In genomic region chr12:121576851-121577391, GRCh38 we compare ENCODE assay signal across 8 cellular contexts. TPM values are rescaled to one million over a fixed set of nuclear protein-coding genes. Genes with fewer than 3 reads are reported as not detected.
DNase-seq lines count a peak whose midpoint lies in the region; ATAC-seq and TF ChIP-seq lines count a peak whose summit lies in the region.

No MANE protein-coding gene starts in this region.

- peaks cover 30 to 52% (median 40%) of the 10 kb centered on the region in 4 donors for H3K4me1 ChIP-seq in stomach

- TF ChIP-seq CTCF in WERI-Rb-1 (IDR thresholded peaks at IDR 0.05; ENCODE audit: low read depth, low read length) (no peak), glutamatergic neuron (IDR thresholded peaks at IDR 0.05; ENCODE audit: partially characterized antibody, unreplicated experiment) (no peak), stomach (IDR thresholded peaks at IDR 0.05) (no peak)

- TF ChIP-seq EP300 in stomach (IDR thresholded peaks at IDR 0.05) = no peak

- no peak for DNase-seq in activated CD4-positive, alpha-beta T cell treated with anti-CD3 and anti-CD28 coated beads, Interleukin-2, amount 10 ng/mL, durations not matched to agents 7 days and 5 days
- no peak for DNase-seq in activated CD4-positive, alpha-beta T cell treated with anti-CD3 and anti-CD28 coated beads, Interleukin-2, amount 50 U/mL, for 4 hours
- DNase-seq in WERI-Rb-1 = peak; percentile 25
- no peak for DNase-seq in glutamatergic neuron
- no peak for DNase-seq in stomach
- no peak for DNase-seq in stimulated activated CD4-positive, alpha-beta T cell treated with anti-CD3 and anti-CD28 coated beads, Interleukin-4, amount 100 ng/mL, for 4 hours
- no peak for DNase-seq in NCI-H2196 (lab: John Stamatoyannopoulos, UW; ENCODE audit: unreplicated experiment)

- ATAC-seq in GM18867 (IDR thresholded peaks at IDR 0.05; ENCODE audit: unreplicated experiment) = no peak

- no peaks in the 10 kb centered on the region for H3K27me3 Mint-ChIP-seq in activated CD4-positive, alpha-beta T cell treated with anti-CD3 and anti-CD28 coated beads, Interleukin-2, amount 10 ng/mL, durations not matched to agents 7 days and 5 days
- H3K27me3 Mint-ChIP-seq in glutamatergic neuron (ENCODE audit: unreplicated experiment) = peaks cover 4% of the 10 kb centered on the region

- peaks cover 22% of the 10 kb centered on the region for H3K36me3 ChIP-seq in WERI-Rb-1
- peaks cover 3 to 33% (median 30%) of the 10 kb centered on the region in 4 donors for H3K36me3 ChIP-seq in stomach

- POLR2A ChIA-PET in activated CD4-positive, alpha-beta T cell treated with anti-CD3 and anti-CD28 coated beads, Interleukin-2, amount 10 ng/mL, durations not matched to agents 7 days and 5 days (lab: Charles Lee) = no interaction called here

- no peak overlapping the region for H3K4me3 ChIP-seq in WERI-Rb-1 (ENCODE audit: low read depth, low read length)
- no peak overlapping the region for H3K4me3 ChIP-seq in stomach

- H3K9me3 ChIP-seq in WERI-Rb-1 (ENCODE audit: severe bottlenecking) (no peaks in the 10 kb centered on the region), stomach (no peaks in the 10 kb centered on the region)

- CTCF ChIA-PET in activated CD4-positive, alpha-beta T cell treated with anti-CD3 and anti-CD28 coated beads, Interleukin-2, amount 10 ng/mL, durations not matched to agents 7 days and 5 days (lab: Charles Lee) = interaction anchor here (1.0 to 1.8 kb wide), 5 partner anchors 21 to 217 kb away, joined by 3 to 6 read pairs (median 4); partner anchors contain the start of gene RHOF

- peaks cover 36% of the 10 kb centered on the region for H3K36me3 Mint-ChIP-seq in activated CD4-positive, alpha-beta T cell treated with anti-CD3 and anti-CD28 coated beads, Interleukin-2, amount 10 ng/mL, durations not matched to agents 7 days and 5 days (ENCODE audit: low read depth)
- H3K36me3 Mint-ChIP-seq in glutamatergic neuron (ENCODE audit: unreplicated experiment) = no peaks in the 10 kb centered on the region

- H3K27ac Mint-ChIP-seq in activated CD4-positive, alpha-beta T cell treated with anti-CD3 and anti-CD28 coated beads, Interleukin-2, amount 10 ng/mL, durations not matched to agents 7 days and 5 days = peak overlapping the region; percentile 66
- H3K27ac Mint-ChIP-seq in glutamatergic neuron (ENCODE audit: unreplicated experiment) = no peak overlapping the region

- TF ChIP-seq POLR2A in stomach (IDR thresholded peaks at IDR 0.05) = no peak

- H3K9me3 Mint-ChIP-seq in activated CD4-positive, alpha-beta T cell treated with anti-CD3 and anti-CD28 coated beads, Interleukin-2, amount 10 ng/mL, durations not matched to agents 7 days and 5 days = no peaks in the 10 kb centered on the region
- peaks cover 5% of the 10 kb centered on the region for H3K9me3 Mint-ChIP-seq in glutamatergic neuron (ENCODE audit: unreplicated experiment)

- H3K27ac ChIP-seq in WERI-Rb-1 (no peak overlapping the region), stomach (peak overlapping the region in 4 of 5 donors; percentile 17 to 93 (median 91))

- H3K4me1 Mint-ChIP-seq in activated CD4-positive, alpha-beta T cell treated with anti-CD3 and anti-CD28 coated beads, Interleukin-2, amount 10 ng/mL, durations not matched to agents 7 days and 5 days = peaks cover 26% of the 10 kb centered on the region
- H3K4me1 Mint-ChIP-seq in glutamatergic neuron (ENCODE audit: low read depth, unreplicated experiment) = peaks cover 31% of the 10 kb centered on the region

- intact Hi-C loops in stomach (cut with DNase I; ENCODE audit: low total_unique reads) = no loop called here

- WGBS in stomach, 5 donors = 41 to 61% (median 56%) methylated on average over 4 of the region's 4 CpGs

- H3K4me3 Mint-ChIP-seq in activated CD4-positive, alpha-beta T cell treated with anti-CD3 and anti-CD28 coated beads, Interleukin-2, amount 10 ng/mL, durations not matched to agents 7 days and 5 days = peak overlapping the region; percentile 55
- H3K4me3 Mint-ChIP-seq in glutamatergic neuron (ENCODE audit: unreplicated experiment) = peak overlapping the region; percentile 45

- H3K27me3 ChIP-seq in WERI-Rb-1 (ENCODE audit: insufficient read depth, low read depth, severe bottlenecking) = no peaks in the 10 kb centered on the region
- no peaks in the 10 kb centered on the region for H3K27me3 ChIP-seq in stomach

RNA-seq across cellular contexts. Expression of gene KDM2B, which starts 3.9 kb away (rescaled TPM):
- 10 to 100 TPM; 66.2 to 72.7 TPM for total RNA-seq in activated CD4-positive, alpha-beta T cell treated with anti-CD3 and anti-CD28 coated beads, Interleukin-2, amount 10 ng/mL, durations not matched to agents 7 days and 5 days
- total RNA-seq in glutamatergic neuron (ENCODE audit: unreplicated experiment) = 64.3 TPM
- total RNA-seq in stomach = 10 to 100 TPM in 4 of 5 donors, 1 to 10 TPM in 1; 5.8 to 72.8 (median 17.1) TPM
- polyA plus RNA-seq in stomach = 1 to 10 TPM; 7.8 to 9.0 (median 8.0) TPM

RNA-seq across cellular contexts. Expression of gene ORAI1, which starts 49.4 kb away (rescaled TPM):
- 10 to 100 TPM; 66.4 to 70.8 TPM for total RNA-seq in activated CD4-positive, alpha-beta T cell treated with anti-CD3 and anti-CD28 coated beads, Interleukin-2, amount 10 ng/mL, durations not matched to agents 7 days and 5 days
- total RNA-seq in glutamatergic neuron (ENCODE audit: unreplicated experiment) (15.9 TPM), stomach (10 to 100 TPM in 2 of 5 donors, 1 to 10 TPM in 2, under 1 TPM in 1; 0.45 to 37.9 (median 7.9) TPM)
- 10 to 100 TPM in 1 of 3 donors, 1 to 10 TPM in 2; 5.5 to 13.7 (median 9.3) TPM for polyA plus RNA-seq in stomach
